In genomic region chr1:54977533-54977932, GRCh38 we compare ENCODE assay signal across 22 cellular contexts. TPM values are rescaled to one million over a fixed set of nuclear protein-coding genes. Genes with fewer than 3 reads are reported as not detected.
"Had no signal": no experiment of that assay in that cellular context is flagged by ENCODE, and none has a peak within 500 bp of the region (broad histone marks: within the 10 kb centered on the region; RNA-seq: fewer than 3 reads in every experiment).

No MANE protein-coding gene starts in this region.

RNA-seq across cellular contexts. Expression of gene TMEM61, which starts 2.9 kb away (rescaled TPM):
- total RNA-seq: activated B cell treated with CpG ODN at 0.5 μM for 24 hours; activated CD4-positive, alpha-beta memory T cell treated with anti-CD3 and anti-CD28 coated beads for 36 hours; activated CD4-positive, alpha-beta T cell treated with anti-CD3 and anti-CD28 coated beads for 36 hours; activated CD4-positive, alpha-beta T cell treated with anti-CD3 and anti-CD28 coated beads, Interleukin-2, amount 10 ng/mL, durations not matched to agents 24 days and 14 days; activated CD8-positive, alpha-beta memory T cell treated with anti-CD3 and anti-CD28 coated beads for 36 hours; activated CD8-positive, alpha-beta memory T cell treated with anti-CD3 and anti-CD28 coated beads, Interleukin-2, amount 10 ng/mL, durations not matched to agents 7 days and 5 days; activated CD8-positive, alpha-beta T cell treated with anti-CD3 and anti-CD28 coated beads, Interleukin-2, amount 10 ng/mL, durations not matched to agents 7 days and 5 days; activated naive CD4-positive, alpha-beta T cell treated with anti-CD3 and anti-CD28 coated beads for 36 hours; activated naive CD8-positive, alpha-beta T cell treated with anti-CD3 and anti-CD28 coated beads for 36 hours; activated T-helper 1 cell treated with anti-CD3 and anti-CD28 coated beads, Interleukin-12 subunit alpha, Interleukin-12 subunit beta, Interleukin-2, Interleukin-4 antibody, amounts not matched to agents 30 ng/mL and 10 ng/mL and 1 ng/mL, durations not matched to agents 14 hours and 24 hours and 36 hours; cardiac muscle cell; T-helper 1 cell treated with Interleukin-12 subunit alpha and Interleukin-12 subunit beta and Interleukin-4 antibody, amounts not matched to agents 30 ng/mL and 1 ng/mL, for 36 hours had no signal
- polyA plus RNA-seq: cardiac muscle cell, heart left ventricle had no signal

RNA-seq across cellular contexts. Expression of gene BSND, which starts 21.2 kb away (rescaled TPM):
- total RNA-seq: activated B cell treated with CpG ODN at 0.5 μM for 24 hours; activated CD4-positive, alpha-beta memory T cell treated with anti-CD3 and anti-CD28 coated beads for 36 hours; activated CD4-positive, alpha-beta T cell treated with anti-CD3 and anti-CD28 coated beads for 36 hours; activated CD4-positive, alpha-beta T cell treated with anti-CD3 and anti-CD28 coated beads, Interleukin-2, amount 10 ng/mL, durations not matched to agents 24 days and 14 days; activated CD8-positive, alpha-beta memory T cell treated with anti-CD3 and anti-CD28 coated beads for 36 hours; activated naive CD4-positive, alpha-beta T cell treated with anti-CD3 and anti-CD28 coated beads for 36 hours; activated naive CD8-positive, alpha-beta T cell treated with anti-CD3 and anti-CD28 coated beads for 36 hours; activated T-helper 1 cell treated with anti-CD3 and anti-CD28 coated beads, Interleukin-12 subunit alpha, Interleukin-12 subunit beta, Interleukin-2, Interleukin-4 antibody, amounts not matched to agents 30 ng/mL and 10 ng/mL and 1 ng/mL, durations not matched to agents 14 hours and 24 hours and 36 hours; activated T-helper 2 cell treated with anti-CD3 and anti-CD28 coated beads, Interferon-gamma antibody, Interleukin-2, Interleukin-4, amounts not matched to agents 10 μg/mL and 5 μg/mL and 100 μg/mL, durations not matched to agents 14 hours and 24 hours and 36 hours; adrenal gland; aorta; body of pancreas; cardiac muscle cell; colonic mucosa; dermis microvascular lymphatic vessel endothelial cell; esophagus muscularis mucosa; foreskin keratinocyte; gastrocnemius medialis; heart left ventricle; T-helper 1 cell treated with Interleukin-12 subunit alpha and Interleukin-12 subunit beta and Interleukin-4 antibody, amounts not matched to agents 30 ng/mL and 1 ng/mL, for 36 hours had no signal
- polyA plus RNA-seq: aorta, cardiac muscle cell, foreskin keratinocyte, heart left ventricle had no signal
